In the genomic region with DNA sequence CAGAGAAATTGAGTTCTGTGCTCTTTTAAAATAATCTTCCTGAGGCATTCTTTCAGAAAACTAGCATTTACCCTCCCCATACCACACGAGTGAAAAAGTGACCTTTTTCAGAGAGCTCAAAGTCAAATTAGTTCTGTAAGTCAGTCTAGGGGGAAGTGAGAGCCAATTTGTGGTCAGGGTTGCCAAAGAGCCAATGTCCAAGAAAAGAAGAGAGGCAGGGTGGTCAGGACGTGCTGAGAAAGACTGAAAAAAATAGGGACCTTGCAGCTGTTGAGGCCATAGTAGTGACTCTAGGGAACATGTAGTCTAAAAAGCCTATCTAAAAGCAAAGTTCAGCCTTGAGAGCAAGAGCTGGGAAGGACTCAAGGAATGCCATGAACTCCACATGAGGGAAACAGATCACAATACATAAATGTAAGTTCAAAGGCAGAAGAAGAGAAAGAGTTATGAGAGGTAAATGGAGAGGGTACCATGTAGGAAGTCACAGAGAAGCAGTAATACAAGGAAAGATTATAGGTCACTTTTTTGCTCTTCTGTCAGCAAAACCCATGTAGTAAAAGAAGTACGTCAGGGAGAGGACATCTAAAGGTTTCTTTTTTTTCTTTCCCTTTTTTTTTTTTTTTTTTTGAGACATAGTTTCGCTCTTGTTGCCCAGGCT, we compare ENCODE assay signal across 11 cellular contexts.
DNase-seq lines count a peak whose midpoint lies in the region; ATAC-seq, FAIRE-seq and TF ChIP-seq lines count a peak whose summit lies in the region.
"Had no signal": no experiment of that assay in that cellular context is flagged by ENCODE, and none has a peak within 500 bp of the region (broad histone marks: within the 10 kb centered on the region; RNA-seq: fewer than 3 reads in every experiment).

No MANE protein-coding gene starts in this region.

- TF ChIP-seq CTCF in NB4 (IDR thresholded peaks at IDR 0.05; ENCODE audit: low read depth, low read length): no peak
- TF ChIP-seq CTCF in upper lobe of right lung (IDR thresholded peaks at IDR 0.05): no peak

- intact Hi-C loops in upper lobe of right lung (cut with DNase I): no loop called here

- DNase-seq in GM18507 (ENCODE audit: extremely low spot score, insufficient read length, low read depth) (peak; percentile 38), NB4 (ENCODE audit: low read depth) (peak; percentile 38), upper lobe of right lung (no peak), T-helper 9 cell (no peak), RKO (ENCODE audit: low spot score) (no peak), left lobe of liver (ENCODE audit: low spot score) (no peak)
- DNase-seq: SK-N-SH, thyroid gland had no signal

- H3K36me3 ChIP-seq in upper lobe of right lung: no peaks in the 10 kb centered on the region
- H3K36me3 ChIP-seq: breast epithelium, thyroid gland had no signal

- no peak overlapping the region for H3K27ac ChIP-seq in upper lobe of right lung
- H3K27ac ChIP-seq: breast epithelium, thyroid gland had no signal

- peak; percentile 83 for FAIRE-seq in GM18507 (lab: Jason Lieb, UNC)

- H3K4me1 ChIP-seq in upper lobe of right lung: no peaks in the 10 kb centered on the region
- H3K4me1 ChIP-seq: breast epithelium, thyroid gland had no signal

- no peaks in the 10 kb centered on the region for H3K9me3 ChIP-seq in upper lobe of right lung
- H3K9me3 ChIP-seq: breast epithelium, SK-N-SH, thyroid gland had no signal

- no peaks in the 10 kb centered on the region for H3K27me3 ChIP-seq in upper lobe of right lung
- H3K27me3 ChIP-seq: breast epithelium, thyroid gland had no signal

- TF ChIP-seq POLR2A in NB4 (IDR thresholded peaks at IDR 0.05; ENCODE audit: extremely low read depth, insufficient read length): no peak

- H3K4me3 ChIP-seq in NB4 (ENCODE audit: low read depth, low read length) (no peak overlapping the region), upper lobe of right lung (no peak overlapping the region)
- H3K4me3 ChIP-seq: breast epithelium, thyroid gland had no signal

- ATAC-seq in GM21367 (IDR thresholded peaks at IDR 0.05; ENCODE audit: unreplicated experiment) (peak; percentile 93), HG03025 (IDR thresholded peaks at IDR 0.05; ENCODE audit: low FRiP score, unreplicated experiment) (peak; percentile 93), upper lobe of right lung (no peak), left lobe of liver (no peak)

Comparison
In these comparisons a context has a peak if more than half of its experiments do, and no peak if none do; other contexts are left out.
1. DNase-seq: peak in GM18507 (single experiment) and NB4 (single experiment); none in upper lobe of right lung (single experiment), T-helper 9 cell (single experiment), RKO (single experiment) and left lobe of liver (single experiment).
2. ATAC-seq: peak in GM21367 (single experiment) and HG03025 (single experiment); none in upper lobe of right lung (single experiment) and left lobe of liver (single experiment).